In the genomic region with DNA sequence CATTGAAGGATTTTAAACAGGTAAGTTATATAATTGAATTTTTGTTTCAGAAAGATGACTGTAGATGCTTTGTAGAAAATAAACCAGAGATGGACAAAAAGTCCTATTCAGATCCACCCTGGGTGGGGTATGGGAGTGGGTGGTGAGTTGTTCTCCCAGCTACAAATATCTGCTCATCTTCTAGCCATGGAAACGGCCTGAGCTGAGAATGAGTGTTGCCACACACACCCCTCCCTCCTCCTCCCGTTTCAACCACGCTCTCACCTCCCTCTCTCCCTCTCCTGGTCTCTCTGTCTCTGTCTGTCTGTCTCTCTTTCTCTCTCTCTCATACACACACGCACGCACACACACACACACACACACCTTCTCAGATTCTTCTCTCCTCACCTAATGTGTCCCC, we compare ENCODE assay signal across 31 cellular contexts. TPM values are rescaled to one million over a fixed set of nuclear protein-coding genes. Genes with fewer than 3 reads are reported as not detected.
DNase-seq lines count a peak whose midpoint lies in the region; ATAC-seq, FAIRE-seq and TF ChIP-seq lines count a peak whose summit lies in the region.
"Had no signal": no experiment of that assay in that cellular context is flagged by ENCODE, and none has a peak within 500 bp of the region (broad histone marks: within the 10 kb centered on the region; RNA-seq: fewer than 3 reads in every experiment).

No MANE protein-coding gene starts in this region.

- H3K4me1 ChIP-seq in mammary epithelial cell (ENCODE audit: insufficient read depth, low read length) (no peaks in the 10 kb centered on the region), right atrium auricular region (no peaks in the 10 kb centered on the region)
- H3K4me1 ChIP-seq: A549, BE2C, BLaER1 had no signal

- no peak overlapping the region for H3K27ac Mint-ChIP-seq in MCF 10A (ENCODE audit: low read depth, unreplicated experiment)
- H3K27ac Mint-ChIP-seq in activated CD4-positive, alpha-beta T cell treated with anti-CD3 and anti-CD28 coated beads, Interleukin-2, amount 10 ng/mL, durations not matched to agents 24 days and 14 days, result no peak overlapping the region
- H3K27ac Mint-ChIP-seq: CD14-positive monocyte; CD4-positive, CD25-positive, alpha-beta regulatory T cell; CD8-positive, alpha-beta memory T cell had no signal

- H3K9me3 Mint-ChIP-seq in MCF 10A (ENCODE audit: unreplicated experiment), result peaks cover 7% of the 10 kb centered on the region
- H3K9me3 Mint-ChIP-seq in activated CD4-positive, alpha-beta T cell treated with anti-CD3 and anti-CD28 coated beads, Interleukin-2, amount 10 ng/mL, durations not matched to agents 24 days and 14 days, result no peaks in the 10 kb centered on the region
- H3K9me3 Mint-ChIP-seq: CD14-positive monocyte had no signal

- TF ChIP-seq CTCF in mammary epithelial cell (conservative IDR thresholded peaks at IDR 0.05 in 1 of 2, IDR thresholded peaks at IDR 0.05 in 1 of 2; ENCODE audit: extremely low read depth in 1 of 2, insufficient read depth in 1 of 2, low read depth in 1 of 2, low read length in 2 of 2) (no peak), MCF 10A (IDR thresholded peaks at IDR 0.05; ENCODE audit: unreplicated experiment) (no peak), bronchial epithelial cell (IDR thresholded peaks at IDR 0.05; ENCODE audit: insufficient read depth, low read length, severe bottlenecking) (no peak), omental fat pad (IDR thresholded peaks at IDR 0.05) (no peak), right atrium auricular region (IDR thresholded peaks at IDR 0.05) (no peak)

- H3K9me3 ChIP-seq in mammary epithelial cell (replicated peaks; ENCODE audit: insufficient read depth, low read length), result no peaks in the 10 kb centered on the region
- H3K9me3 ChIP-seq in right atrium auricular region, result no peaks in the 10 kb centered on the region
- H3K9me3 ChIP-seq: A549, BE2C, BLaER1 had no signal

- no peaks in the 10 kb centered on the region for H3K36me3 ChIP-seq in mammary epithelial cell (ENCODE audit: insufficient read depth, low read length)
- no peaks in the 10 kb centered on the region for H3K36me3 ChIP-seq in bronchial epithelial cell (ENCODE audit: control insufficient read depth, insufficient read depth, low read length)
- H3K36me3 ChIP-seq in right atrium auricular region, result no peaks in the 10 kb centered on the region
- H3K36me3 ChIP-seq: BE2C, BLaER1 had no signal

- no peak overlapping the region for H3K4me2 ChIP-seq in mammary epithelial cell (ENCODE audit: insufficient read depth, low read depth, low read length)
- H3K4me2 ChIP-seq: A549, BLaER1 had no signal

- in situ Hi-C loops in mammary epithelial cell (cut with MboI; ENCODE audit: low sequenced_read_pairs in 2 of 2), result no loop called here

- DNase-seq in mammary epithelial cell, result peak; percentile 7
- no peak for DNase-seq in MCF 10A (ENCODE audit: unreplicated experiment)
- no peak for DNase-seq in bronchial epithelial cell (ENCODE audit: low read depth)
- DNase-seq in omental fat pad (ENCODE audit: low spot score), result no peak
- no peak for DNase-seq in activated CD4-positive, alpha-beta T cell treated with anti-CD3 and anti-CD28 coated beads, Interleukin-2, amount 10 ng/mL, durations not matched to agents 24 days and 14 days
- no peak for DNase-seq in right atrium auricular region (ENCODE audit: low spot score)
- no peak for DNase-seq in activated T-cell treated with anti-CD3 and anti-CD28 coated beads, Interleukin-2, amount 50 U/mL, for 48 hours
- DNase-seq: AML-193; BE2C; C1 segment of cervical spinal cord; CD4-positive, alpha-beta memory T cell; CD4-positive, CD25-positive, alpha-beta regulatory T cell; CD8-positive, alpha-beta memory T cell; COR-L47; DMS 273 treated with DMSO at 0.1 percent for 48 hours; DMS153; DMS53; DMS79; DND-41; EL; GDM1 had no signal

- peaks cover 1% of the 10 kb centered on the region for H3K27me3 ChIP-seq in mammary epithelial cell (ENCODE audit: insufficient read depth, low read length)
- no peaks in the 10 kb centered on the region for H3K27me3 ChIP-seq in bronchial epithelial cell (ENCODE audit: control insufficient read depth, insufficient read depth, low read length)
- H3K27me3 ChIP-seq in right atrium auricular region, result no peaks in the 10 kb centered on the region
- H3K27me3 ChIP-seq: BLaER1 had no signal

- H3K27ac ChIP-seq in mammary epithelial cell (ENCODE audit: insufficient read depth, low read depth, low read length) (no peak overlapping the region), right atrium auricular region (no peak overlapping the region)
- H3K27ac ChIP-seq: 22Rv1, A549, BLaER1 had no signal

- dilution Hi-C loops in mammary epithelial cell (cut with HindIII; ENCODE audit: low sequenced_read_pairs), result no loop called here

- 34% methylated on average over 5 of the region's 5 CpGs for WGBS in mammary epithelial cell (ENCODE audit: low coverage, missing lambda C conversion rate)

- BruUV-seq in mammary epithelial cell (replicated peaks; lab: Mats Ljungman, UMichigan) (no TSS peak), MCF 10A (replicated peaks; lab: Mats Ljungman, UMichigan) (no TSS peak)

- peaks cover 6% of the 10 kb centered on the region for H3K4me1 Mint-ChIP-seq in MCF 10A (ENCODE audit: insufficient read depth, unreplicated experiment)
- H3K4me1 Mint-ChIP-seq in activated CD4-positive, alpha-beta T cell treated with anti-CD3 and anti-CD28 coated beads, Interleukin-2, amount 10 ng/mL, durations not matched to agents 24 days and 14 days, result no peaks in the 10 kb centered on the region
- H3K4me1 Mint-ChIP-seq: CD14-positive monocyte; CD4-positive, alpha-beta memory T cell; CD4-positive, CD25-positive, alpha-beta regulatory T cell; CD8-positive, alpha-beta memory T cell had no signal

- H3K79me2 ChIP-seq in mammary epithelial cell (ENCODE audit: insufficient read depth, low read length), result no peaks in the 10 kb centered on the region

- intact Hi-C loops in mammary epithelial cell (cut with micrococcal nuclease) (no loop called here), MCF 10A (cut with micrococcal nuclease) (no loop called here)
- intact Hi-C loops in activated CD4-positive, alpha-beta T cell treated with anti-CD3 and anti-CD28 coated beads, Interleukin-2, amount 10 ng/mL, durations not matched to agents 24 days and 14 days (cut with micrococcal nuclease), result no loop called here

- peak; percentile 94 for ATAC-seq in omental fat pad (ENCODE audit: low FRiP score)
- ATAC-seq: A549, GM12878 had no signal

- POLR2A ChIA-PET in MCF 10A (lab: Yijun Ruan, JAX), result no interaction called here

- no peak overlapping the region for H3K9ac ChIP-seq in mammary epithelial cell (ENCODE audit: insufficient read depth, low read length)
- H3K9ac ChIP-seq: BLaER1 had no signal

- H3K4me3 Mint-ChIP-seq in MCF 10A (ENCODE audit: unreplicated experiment), result no peak overlapping the region
- no peak overlapping the region for H3K4me3 Mint-ChIP-seq in activated CD4-positive, alpha-beta T cell treated with anti-CD3 and anti-CD28 coated beads, Interleukin-2, amount 10 ng/mL, durations not matched to agents 24 days and 14 days
- H3K4me3 Mint-ChIP-seq: CD14-positive monocyte; CD4-positive, alpha-beta memory T cell; CD4-positive, CD25-positive, alpha-beta regulatory T cell; CD8-positive, alpha-beta memory T cell had no signal

- H3K36me3 Mint-ChIP-seq in MCF 10A (ENCODE audit: insufficient read depth, unreplicated experiment), result no peaks in the 10 kb centered on the region
- H3K36me3 Mint-ChIP-seq in activated CD4-positive, alpha-beta T cell treated with anti-CD3 and anti-CD28 coated beads, Interleukin-2, amount 10 ng/mL, durations not matched to agents 24 days and 14 days (ENCODE audit: low read depth), result no peaks in the 10 kb centered on the region
- H3K36me3 Mint-ChIP-seq: CD14-positive monocyte; CD4-positive, alpha-beta memory T cell; CD4-positive, CD25-positive, alpha-beta regulatory T cell; CD8-positive, alpha-beta memory T cell had no signal

- no peaks in the 10 kb centered on the region for H4K20me1 ChIP-seq in mammary epithelial cell (ENCODE audit: insufficient read depth, low read length)
- H4K20me1 ChIP-seq: BLaER1 had no signal

- H3K27me3 Mint-ChIP-seq in MCF 10A (ENCODE audit: insufficient read depth, unreplicated experiment), result peaks cover 51% of the 10 kb centered on the region
- H3K27me3 Mint-ChIP-seq in activated CD4-positive, alpha-beta T cell treated with anti-CD3 and anti-CD28 coated beads, Interleukin-2, amount 10 ng/mL, durations not matched to agents 24 days and 14 days, result peaks cover 6% of the 10 kb centered on the region

- no peak overlapping the region for H2AFZ ChIP-seq in mammary epithelial cell (ENCODE audit: low read depth, low read length)

- no peak overlapping the region for H3K4me3 ChIP-seq in mammary epithelial cell (replicated peaks in 1 of 3; ENCODE audit: insufficient read depth in 1 of 3, low read depth in 2 of 3, low read length in 3 of 3)
- no peak overlapping the region for H3K4me3 ChIP-seq in bronchial epithelial cell (ENCODE audit: low read depth, low read length)
- no peak overlapping the region for H3K4me3 ChIP-seq in right atrium auricular region
- H3K4me3 ChIP-seq: A549, BLaER1, GM12878 had no signal

- FAIRE-seq in bronchial epithelial cell (lab: Jason Lieb, UNC), result peak; percentile 32
- FAIRE-seq: A549, GM12878, GM12892, GM18507 had no signal

- CTCF ChIA-PET in mammary epithelial cell (lab: Charles Lee; ENCODE audit: low non-redundant PET), result no interaction called here
- CTCF ChIA-PET in MCF 10A (lab: Yijun Ruan, JAX), result interaction anchor here (0.6 to 0.7 kb wide), 2 partner anchors 257 to 281 kb away, joined by 3 read pairs; no protein-coding TSS in a partner anchor

RNA-seq across cellular contexts. Expression of a gene that starts 26.4 kb away (rescaled TPM):
- total RNA-seq in mammary epithelial cell (not detected), MCF 10A (2022) (not detected in 2 replicates), bronchial epithelial cell (not detected in 2 replicates), omental fat pad (10 to 100 TPM in 2 of 4 donors, 1 to 10 TPM in 1, not detected in 1; 7.8 to 50.5 (median 10.8) TPM), right atrium auricular region (under 1 TPM; 0.30 to 0.98 TPM)
- polyA plus RNA-seq in mammary epithelial cell, result not detected
- not detected for polyA minus RNA-seq in mammary epithelial cell
- total RNA-seq in activated CD4-positive, alpha-beta T cell treated with anti-CD3 and anti-CD28 coated beads, Interleukin-2, amount 10 ng/mL, durations not matched to agents 24 days and 14 days, result 0.07 TPM in 1 of 2 replicates, not detected in the other
- total RNA-seq: A172; CD4-positive, alpha-beta memory T cell; CD4-positive, CD25-positive, alpha-beta regulatory T cell; CD8-positive, alpha-beta memory T cell; Daoy; G401; GM12878 had no signal
- polyA plus RNA-seq: A549; CD14-positive monocyte; CD4-positive, alpha-beta memory T cell; CD4-positive, CD25-positive, alpha-beta regulatory T cell; CD8-positive, alpha-beta memory T cell; GM12878 had no signal
